1 cellular context compared by ENCODE assay signal in genomic region chr15:90558182-90558581, GRCh38.
TF ChIP-seq lines count a peak whose summit lies in the region.

No MANE protein-coding gene starts in this region.

TF ChIP-seq in HepG2, 621 proteins besides CTCF, POLR2A, EP300 and RAD21 (continued from another document and continues in another):
- TF ChIP-seq ZNF781 (CRISPR knock-in tag; IDR thresholded peaks at IDR 0.05; ENCODE audit: borderline replicate concordance, not compliant biosample characterization), result peak; percentile 47
- TF ChIP-seq ZFY (CRISPR knock-in tag; IDR thresholded peaks at IDR 0.05), result 0 out of 2 replicates have a peak, but pooled peaks have one; percentile 23
- TF ChIP-seq USF2 (IDR thresholded peaks at IDR 0.05; ENCODE audit: low read depth, low read length), result no peak
- no peak for TF ChIP-seq USF2 (CRISPR knock-in tag; IDR thresholded peaks at IDR 0.05; ENCODE audit: borderline replicate concordance)
- peak; percentile 47 for TF ChIP-seq TEAD3 (CRISPR knock-in tag; optimal IDR thresholded peaks at IDR 0.05; ENCODE audit: borderline replicate concordance)
- peak; percentile 66; the same call in 1 of the 2 replicates for TF ChIP-seq PITX1 (CRISPR knock-in tag; IDR thresholded peaks at IDR 0.05)
- TF ChIP-seq NCOR1 (IDR thresholded peaks at IDR 0.05; ENCODE audit: borderline replicate concordance, low read length), result peak; percentile 88
- TF ChIP-seq ZNF574 (CRISPR knock-in tag; IDR thresholded peaks at IDR 0.05), result peak; percentile 60; the same call in 1 of the 2 replicates
- no peak for TF ChIP-seq ZNF468 (CRISPR knock-in tag; IDR thresholded peaks at IDR 0.05)
- TF ChIP-seq CREB1 (IDR thresholded peaks at IDR 0.05), result no peak
- TF ChIP-seq CREB1 (CRISPR knock-in tag; IDR thresholded peaks at IDR 0.05), result 0 out of 2 replicates have a peak, but pooled peaks have one; percentile 19
- peak; percentile 28; the same call in 1 of the 2 replicates for TF ChIP-seq HMG20A (CRISPR knock-in tag; IDR thresholded peaks at IDR 0.05; ENCODE audit: borderline replicate concordance)
- TF ChIP-seq SIX1 (CRISPR knock-in tag; IDR thresholded peaks at IDR 0.05; ENCODE audit: borderline replicate concordance), result peak; percentile 35; the same call in 1 of the 2 replicates
- no peak for TF ChIP-seq ZNF713 (CRISPR knock-in tag; IDR thresholded peaks at IDR 0.05)
- TF ChIP-seq AHDC1 (CRISPR knock-in tag; IDR thresholded peaks at IDR 0.05; ENCODE audit: borderline replicate concordance), result peak; percentile 55; the same call in 1 of the 2 replicates
- peak; percentile 69 for TF ChIP-seq PHF21A (CRISPR knock-in tag; IDR thresholded peaks at IDR 0.05)
- TF ChIP-seq HNF4A (CRISPR knock-in tag; IDR thresholded peaks at IDR 0.05), result peak; percentile 98
- TF ChIP-seq BCL6 (CRISPR knock-in tag; IDR thresholded peaks at IDR 0.05), result 0 out of 2 replicates have a peak, but pooled peaks have one; percentile 9
- TF ChIP-seq KIAA2018 (CRISPR knock-in tag; IDR thresholded peaks at IDR 0.05; ENCODE audit: borderline replicate concordance), result no peak
- TF ChIP-seq HOXA3 (CRISPR knock-in tag; IDR thresholded peaks at IDR 0.05), result peak; percentile 61; the same call in 1 of the 2 replicates
- peak; percentile 78 for TF ChIP-seq RCOR2 (CRISPR knock-in tag; IDR thresholded peaks at IDR 0.05)
- TF ChIP-seq ASH2L (IDR thresholded peaks at IDR 0.05; ENCODE audit: insufficient read length, low read depth, low read length), result peak; percentile 79
- TF ChIP-seq SMC3 (IDR thresholded peaks at IDR 0.05; ENCODE audit: low read length), result peak; percentile 26; the same call in 1 of the 2 replicates
- TF ChIP-seq HOMEZ (CRISPR knock-in tag; IDR thresholded peaks at IDR 0.05; ENCODE audit: low read depth), result 0 out of 2 replicates have a peak, but pooled peaks have one; percentile 58
- TF ChIP-seq RFX5 (IDR thresholded peaks at IDR 0.05; ENCODE audit: low read depth, low read length), result no peak
- TF ChIP-seq KLF9 (CRISPR knock-in tag; IDR thresholded peaks at IDR 0.05; ENCODE audit: low read depth), result no peak
- peak; percentile 30; the same call in 1 of the 2 replicates for TF ChIP-seq FOSL2 (CRISPR knock-in tag; IDR thresholded peaks at IDR 0.05)
- TF ChIP-seq ZNF501 (CRISPR knock-in tag; IDR thresholded peaks at IDR 0.05), result 0 out of 2 replicates have a peak, but pooled peaks have one; percentile 45
- no peak for TF ChIP-seq SCMH1 (CRISPR knock-in tag; IDR thresholded peaks at IDR 0.05; ENCODE audit: borderline replicate concordance)
- TF ChIP-seq KLF16 (CRISPR knock-in tag; IDR thresholded peaks at IDR 0.05), result no peak
- TF ChIP-seq POLR2AphosphoS5 (IDR thresholded peaks at IDR 0.05; ENCODE audit: low read depth, low read length), result no peak
- TF ChIP-seq HDAC1 (CRISPR knock-in tag; IDR thresholded peaks at IDR 0.05), result peak; percentile 68
- no peak for TF ChIP-seq WIZ (CRISPR knock-in tag; IDR thresholded peaks at IDR 0.05)
- peak; percentile 65; the same call in 1 of the 2 replicates for TF ChIP-seq ZNF512B (CRISPR knock-in tag; IDR thresholded peaks at IDR 0.05; ENCODE audit: borderline replicate concordance)
- peak; percentile 48; the same call in 1 of the 2 replicates for TF ChIP-seq ZNF629 (CRISPR knock-in tag; conservative IDR thresholded peaks at IDR 0.05)
- no peak for TF ChIP-seq NFYC (CRISPR knock-in tag; IDR thresholded peaks at IDR 0.05)
- peak; percentile 72 for TF ChIP-seq GATAD2A (CRISPR knock-in tag; IDR thresholded peaks at IDR 0.05)
